18 cellular contexts compared by ENCODE assay signal in genomic region chr11:85746640-85747039, GRCh38.
"Had no signal": no experiment of that assay in that cellular context is flagged by ENCODE, and none has a peak within 500 bp of the region (broad histone marks: within the 10 kb centered on the region; RNA-seq: fewer than 3 reads in every experiment).

No MANE protein-coding gene starts in this region.

- DNase-seq: activated CD4-positive, alpha-beta T cell treated with anti-CD3 and anti-CD28 coated beads, Interleukin-2, amount 50 U/mL, for 4 hours; activated CD4-positive, CD25-positive, alpha-beta regulatory T cell treated with anti-CD3 and anti-CD28 coated beads, Interleukin-2, amount 50 U/mL, for 72 hours; activated CD8-positive, alpha-beta memory T cell treated with anti-CD3 and anti-CD28 coated beads, Interleukin-2, amount 10 ng/mL, durations not matched to agents 7 days and 5 days; activated effector memory CD4-positive, alpha-beta T cell treated with Interleukin-2 at 50 U/mL for 16 hours; activated naive CD4-positive, alpha-beta T cell treated with anti-CD3 and anti-CD28 coated beads, Interleukin-2, amount 50 U/mL, for 16 hours; activated T-cell treated with anti-CD3 and anti-CD28 coated beads, Interleukin-2, amount 50 U/mL, for 1 hour; left ventricle myocardium superior; mesenchymal stem cell; right cardiac atrium; stimulated activated CD4-positive, alpha-beta T cell treated with anti-CD3 and anti-CD28 coated beads, Interleukin-15, amount 100 ng/mL, for 24 hours; stimulated activated CD4-positive, alpha-beta T cell treated with anti-CD3 and anti-CD28 coated beads, Interleukin-4, amount 100 ng/mL, for 24 hours; stimulated activated naive CD4-positive, alpha-beta T cell treated with Interleukin-2 at 50 U/mL for 16 hours; substantia nigra; T1000 had no signal

- H3K4me2 ChIP-seq: hepatocyte had no signal

- H3K9me3 ChIP-seq: prostate gland, tibial nerve had no signal

- H3K27me3 ChIP-seq: hepatocyte, tibial nerve had no signal

- H2AFZ ChIP-seq: hepatocyte had no signal

- H3K4me1 ChIP-seq: prostate gland, tibial nerve had no signal

- H3K79me2 ChIP-seq: hepatocyte had no signal

- H3K4me3 ChIP-seq: hepatocyte, prostate gland, skin epidermis, tibial nerve had no signal

- ATAC-seq: activated CD8-positive, alpha-beta memory T cell treated with anti-CD3 and anti-CD28 coated beads, Interleukin-2, amount 10 ng/mL, durations not matched to agents 7 days and 5 days; left ventricle myocardium superior had no signal

- H3K36me3 ChIP-seq: prostate gland, tibial nerve had no signal

- H3K27ac ChIP-seq: hepatocyte, prostate gland, tibial nerve had no signal
